ENCODE assay signal across 23 cellular contexts in genomic region chr20:12528591-12529041, GRCh38.
DNase-seq lines count a peak whose midpoint lies in the region; ATAC-seq and TF ChIP-seq lines count a peak whose summit lies in the region.
"Had no signal": no experiment of that assay in that cellular context is flagged by ENCODE, and none has a peak within 500 bp of the region (broad histone marks: within the 10 kb centered on the region; RNA-seq: fewer than 3 reads in every experiment).

No MANE protein-coding gene starts in this region.

- POLR2A ChIA-PET in activated CD4-positive, alpha-beta memory T cell treated with anti-CD3 and anti-CD28 coated beads, Interleukin-2, amount 10 ng/mL, durations not matched to agents 7 days and 5 days (lab: Charles Lee): no interaction called here

- no peaks in the 10 kb centered on the region for H3K79me2 ChIP-seq in neural cell (replicated peaks; ENCODE audit: insufficient read depth, low read length)

- no peak for TF ChIP-seq CTCF in neural cell (IDR thresholded peaks at IDR 0.05; ENCODE audit: poor library complexity, severe bottlenecking)

- H3K27me3 Mint-ChIP-seq in activated naive CD4-positive, alpha-beta T cell treated with anti-CD3 and anti-CD28 coated beads, Interleukin-2, amount 10 ng/mL, durations not matched to agents 7 days and 5 days: no peaks in the 10 kb centered on the region
- no peaks in the 10 kb centered on the region for H3K27me3 Mint-ChIP-seq in activated CD4-positive, alpha-beta memory T cell treated with anti-CD3 and anti-CD28 coated beads, Interleukin-2, amount 10 ng/mL, durations not matched to agents 7 days and 5 days
- H3K27me3 Mint-ChIP-seq: activated CD4-positive, alpha-beta T cell treated with anti-CD3 and anti-CD28 coated beads, Interleukin-2, amount 10 ng/mL, durations not matched to agents 7 days and 5 days; activated CD8-positive, alpha-beta memory T cell treated with anti-CD3 and anti-CD28 coated beads, Interleukin-2, amount 10 ng/mL, durations not matched to agents 7 days and 5 days; CD4-positive, alpha-beta T cell had no signal

- H3K4me2 ChIP-seq in neural cell (ENCODE audit: low read length): peak overlapping the region; percentile 59

- no peaks in the 10 kb centered on the region for H4K20me1 ChIP-seq in neural cell (ENCODE audit: insufficient read depth)

- CTCF ChIA-PET in activated naive CD4-positive, alpha-beta T cell treated with anti-CD3 and anti-CD28 coated beads, Interleukin-2, amount 10 ng/mL, durations not matched to agents 7 days and 5 days (lab: Charles Lee): no interaction called here
- CTCF ChIA-PET in activated CD4-positive, alpha-beta memory T cell treated with anti-CD3 and anti-CD28 coated beads, Interleukin-2, amount 10 ng/mL, durations not matched to agents 7 days and 5 days (lab: Charles Lee): no interaction called here

- intact Hi-C loops in sciatic nerve (cut with DNase I): no loop called here

- H3K36me3 Mint-ChIP-seq in activated naive CD4-positive, alpha-beta T cell treated with anti-CD3 and anti-CD28 coated beads, Interleukin-2, amount 10 ng/mL, durations not matched to agents 7 days and 5 days: no peaks in the 10 kb centered on the region
- H3K36me3 Mint-ChIP-seq in activated CD4-positive, alpha-beta memory T cell treated with anti-CD3 and anti-CD28 coated beads, Interleukin-2, amount 10 ng/mL, durations not matched to agents 7 days and 5 days (ENCODE audit: low read depth): no peaks in the 10 kb centered on the region
- H3K36me3 Mint-ChIP-seq: activated CD8-positive, alpha-beta memory T cell treated with anti-CD3 and anti-CD28 coated beads, Interleukin-2, amount 10 ng/mL, durations not matched to agents 7 days and 5 days had no signal

- peaks cover 9% of the 10 kb centered on the region for H3F3A ChIP-seq in neural cell (ENCODE audit: insufficient read depth, low read length, poor library complexity, severe bottlenecking)

- peak; percentile 97 for TF ChIP-seq EP300 in neural cell (conservative IDR thresholded peaks at IDR 0.05; ENCODE audit: poor library complexity, severe bottlenecking)

- peak; percentile 50 for TF ChIP-seq RAD21 in neural cell (conservative IDR thresholded peaks at IDR 0.05)

- H3K27ac Mint-ChIP-seq in activated naive CD4-positive, alpha-beta T cell treated with anti-CD3 and anti-CD28 coated beads, Interleukin-2, amount 10 ng/mL, durations not matched to agents 7 days and 5 days: no peak overlapping the region
- no peak overlapping the region for H3K27ac Mint-ChIP-seq in activated CD4-positive, alpha-beta memory T cell treated with anti-CD3 and anti-CD28 coated beads, Interleukin-2, amount 10 ng/mL, durations not matched to agents 7 days and 5 days
- H3K27ac Mint-ChIP-seq: activated CD4-positive, alpha-beta T cell treated with anti-CD3 and anti-CD28 coated beads, Interleukin-2, amount 10 ng/mL, durations not matched to agents 7 days and 5 days; activated CD8-positive, alpha-beta memory T cell treated with anti-CD3 and anti-CD28 coated beads, Interleukin-2, amount 10 ng/mL, durations not matched to agents 7 days and 5 days; CD4-positive, alpha-beta T cell had no signal

- H3K4me3 ChIP-seq in neural cell (ENCODE audit: low read length): peak overlapping the region; percentile 50
- H3K4me3 ChIP-seq: gastroesophageal sphincter, suprapubic skin had no signal

- peak overlapping the region; percentile 57 for H3K9ac ChIP-seq in neural cell (ENCODE audit: low read length)

- H3K4me3 Mint-ChIP-seq in activated naive CD4-positive, alpha-beta T cell treated with anti-CD3 and anti-CD28 coated beads, Interleukin-2, amount 10 ng/mL, durations not matched to agents 7 days and 5 days: no peak overlapping the region
- H3K4me3 Mint-ChIP-seq in activated CD4-positive, alpha-beta memory T cell treated with anti-CD3 and anti-CD28 coated beads, Interleukin-2, amount 10 ng/mL, durations not matched to agents 7 days and 5 days: no peak overlapping the region
- H3K4me3 Mint-ChIP-seq: activated CD4-positive, alpha-beta T cell treated with anti-CD3 and anti-CD28 coated beads, Interleukin-2, amount 10 ng/mL, durations not matched to agents 7 days and 5 days; activated CD8-positive, alpha-beta memory T cell treated with anti-CD3 and anti-CD28 coated beads, Interleukin-2, amount 10 ng/mL, durations not matched to agents 7 days and 5 days; CD4-positive, alpha-beta T cell had no signal

- ATAC-seq in sciatic nerve: no peak
- ATAC-seq: activated CD8-positive, alpha-beta memory T cell treated with anti-CD3 and anti-CD28 coated beads, Interleukin-2, amount 10 ng/mL, durations not matched to agents 7 days and 5 days; gastroesophageal sphincter; left cardiac atrium; Panc1 had no signal

- peaks cover 6% of the 10 kb centered on the region for H3K9me3 Mint-ChIP-seq in activated naive CD4-positive, alpha-beta T cell treated with anti-CD3 and anti-CD28 coated beads, Interleukin-2, amount 10 ng/mL, durations not matched to agents 7 days and 5 days
- peaks cover 9% of the 10 kb centered on the region for H3K9me3 Mint-ChIP-seq in activated CD4-positive, alpha-beta memory T cell treated with anti-CD3 and anti-CD28 coated beads, Interleukin-2, amount 10 ng/mL, durations not matched to agents 7 days and 5 days

- H3K9me3 ChIP-seq in neural cell (ENCODE audit: low read length): no peaks in the 10 kb centered on the region
- H3K9me3 ChIP-seq: gastroesophageal sphincter, suprapubic skin had no signal

- H3K36me3 ChIP-seq in neural cell (ENCODE audit: insufficient read depth, low read length): no peaks in the 10 kb centered on the region
- H3K36me3 ChIP-seq: gastroesophageal sphincter, suprapubic skin had no signal

- H2AFZ ChIP-seq in neural cell (ENCODE audit: low read depth, low read length): no peak overlapping the region

- H3K9me2 ChIP-seq in neural cell (ENCODE audit: insufficient read depth, low read length): no peaks in the 10 kb centered on the region

- DNase-seq in DMS79 treated with DMSO at 0.1 percent for 48 hours (lab: John Stamatoyannopoulos, UW) (peak; percentile 11), DMS79 (lab: John Stamatoyannopoulos, UW) (no peak), NCI-H1694 treated with DMSO at 0.1 percent for 48 hours (lab: John Stamatoyannopoulos, UW) (peak; percentile 90), NCI-H526 (lab: John Stamatoyannopoulos, UW) (peak; percentile 38 to 61), sciatic nerve (ENCODE audit: low spot score) (no peak)
- DNase-seq in activated naive CD4-positive, alpha-beta T cell treated with anti-CD3 and anti-CD28 coated beads, Interleukin-2, amount 10 ng/mL, durations not matched to agents 7 days and 5 days: no peak
- DNase-seq in activated CD4-positive, alpha-beta memory T cell treated with anti-CD3 and anti-CD28 coated beads, Interleukin-2, amount 10 ng/mL, durations not matched to agents 7 days and 5 days: no peak
- DNase-seq: activated CD4-positive, alpha-beta T cell treated with anti-CD3 and anti-CD28 coated beads, Interleukin-2, amount 10 ng/mL, durations not matched to agents 7 days and 5 days; activated CD8-positive, alpha-beta memory T cell treated with anti-CD3 and anti-CD28 coated beads, Interleukin-2, amount 10 ng/mL, durations not matched to agents 7 days and 5 days; activated T-cell treated with anti-CD3 and anti-CD28 coated beads, Interleukin-2, amount 50 U/mL, for 48 hours; CD4-positive, alpha-beta T cell; hippocampal formation; left cardiac atrium; NCI-H1092 treated with DMSO at 0.1 percent for 48 hours; posterior cingulate gyrus; stimulated activated naive CD4-positive, alpha-beta T cell; SW 1271; T-helper 9 cell had no signal

- no peaks in the 10 kb centered on the region for H3K27me3 ChIP-seq in neural cell (ENCODE audit: insufficient read depth, low read depth, low read length)
- H3K27me3 ChIP-seq: gastroesophageal sphincter, suprapubic skin had no signal

- H3K27ac ChIP-seq in neural cell (ENCODE audit: low read length): peak overlapping the region; percentile 91
- H3K27ac ChIP-seq: 22Rv1, gastroesophageal sphincter, suprapubic skin had no signal

- no peaks in the 10 kb centered on the region for H3K4me1 Mint-ChIP-seq in activated naive CD4-positive, alpha-beta T cell treated with anti-CD3 and anti-CD28 coated beads, Interleukin-2, amount 10 ng/mL, durations not matched to agents 7 days and 5 days
- no peaks in the 10 kb centered on the region for H3K4me1 Mint-ChIP-seq in activated CD4-positive, alpha-beta memory T cell treated with anti-CD3 and anti-CD28 coated beads, Interleukin-2, amount 10 ng/mL, durations not matched to agents 7 days and 5 days
- H3K4me1 Mint-ChIP-seq: activated CD4-positive, alpha-beta T cell treated with anti-CD3 and anti-CD28 coated beads, Interleukin-2, amount 10 ng/mL, durations not matched to agents 7 days and 5 days; activated CD8-positive, alpha-beta memory T cell treated with anti-CD3 and anti-CD28 coated beads, Interleukin-2, amount 10 ng/mL, durations not matched to agents 7 days and 5 days had no signal

TF ChIP-seq in neural cell, 6 proteins besides CTCF, POLR2A, EP300 and RAD21 (continues in another document):
- TF ChIP-seq MXI1 (conservative IDR thresholded peaks at IDR 0.05; ENCODE audit: poor library complexity, severe bottlenecking) (peak; percentile 27), TAF1 (IDR thresholded peaks at IDR 0.05; ENCODE audit: low read depth) (peak; percentile 33), SMC3 (conservative IDR thresholded peaks at IDR 0.05; ENCODE audit: poor library complexity) (peak; percentile 52)
- TF ChIP-seq, protein P1, sequence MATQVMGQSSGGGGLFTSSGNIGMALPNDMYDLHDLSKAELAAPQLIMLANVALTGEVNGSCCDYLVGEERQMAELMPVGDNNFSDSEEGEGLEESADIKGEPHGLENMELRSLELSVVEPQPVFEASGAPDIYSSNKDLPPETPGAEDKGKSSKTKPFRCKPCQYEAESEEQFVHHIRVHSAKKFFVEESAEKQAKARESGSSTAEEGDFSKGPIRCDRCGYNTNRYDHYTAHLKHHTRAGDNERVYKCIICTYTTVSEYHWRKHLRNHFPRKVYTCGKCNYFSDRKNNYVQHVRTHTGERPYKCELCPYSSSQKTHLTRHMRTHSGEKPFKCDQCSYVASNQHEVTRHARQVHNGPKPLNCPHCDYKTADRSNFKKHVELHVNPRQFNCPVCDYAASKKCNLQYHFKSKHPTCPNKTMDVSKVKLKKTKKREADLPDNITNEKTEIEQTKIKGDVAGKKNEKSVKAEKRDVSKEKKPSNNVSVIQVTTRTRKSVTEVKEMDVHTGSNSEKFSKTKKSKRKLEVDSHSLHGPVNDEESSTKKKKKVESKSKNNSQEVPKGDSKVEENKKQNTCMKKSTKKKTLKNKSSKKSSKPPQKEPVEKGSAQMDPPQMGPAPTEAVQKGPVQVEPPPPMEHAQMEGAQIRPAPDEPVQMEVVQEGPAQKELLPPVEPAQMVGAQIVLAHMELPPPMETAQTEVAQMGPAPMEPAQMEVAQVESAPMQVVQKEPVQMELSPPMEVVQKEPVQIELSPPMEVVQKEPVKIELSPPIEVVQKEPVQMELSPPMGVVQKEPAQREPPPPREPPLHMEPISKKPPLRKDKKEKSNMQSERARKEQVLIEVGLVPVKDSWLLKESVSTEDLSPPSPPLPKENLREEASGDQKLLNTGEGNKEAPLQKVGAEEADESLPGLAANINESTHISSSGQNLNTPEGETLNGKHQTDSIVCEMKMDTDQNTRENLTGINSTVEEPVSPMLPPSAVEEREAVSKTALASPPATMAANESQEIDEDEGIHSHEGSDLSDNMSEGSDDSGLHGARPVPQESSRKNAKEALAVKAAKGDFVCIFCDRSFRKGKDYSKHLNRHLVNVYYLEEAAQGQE (IDR thresholded peaks at IDR 0.05; ENCODE audit: borderline replicate concordance): peak; percentile 88

Comparison
In these comparisons a context has a peak if more than half of its experiments do, and no peak if none do; other contexts are left out.
1. DNase-seq: peak in DMS79 treated with DMSO at 0.1 percent for 48 hours (single experiment), NCI-H1694 treated with DMSO at 0.1 percent for 48 hours (single experiment) and NCI-H526 (2 of 2); none in DMS79 (single experiment), activated naive CD4-positive, alpha-beta T cell treated with anti-CD3 and anti-CD28 coated beads, Interleukin-2, amount 10 ng/mL, durations not matched to agents 7 days and 5 days (single experiment), activated CD4-positive, alpha-beta memory T cell treated with anti-CD3 and anti-CD28 coated beads, Interleukin-2, amount 10 ng/mL, durations not matched to agents 7 days and 5 days (single experiment) and sciatic nerve (single experiment).